ENCODE assay signal across 13 cellular contexts in the genomic region with DNA sequence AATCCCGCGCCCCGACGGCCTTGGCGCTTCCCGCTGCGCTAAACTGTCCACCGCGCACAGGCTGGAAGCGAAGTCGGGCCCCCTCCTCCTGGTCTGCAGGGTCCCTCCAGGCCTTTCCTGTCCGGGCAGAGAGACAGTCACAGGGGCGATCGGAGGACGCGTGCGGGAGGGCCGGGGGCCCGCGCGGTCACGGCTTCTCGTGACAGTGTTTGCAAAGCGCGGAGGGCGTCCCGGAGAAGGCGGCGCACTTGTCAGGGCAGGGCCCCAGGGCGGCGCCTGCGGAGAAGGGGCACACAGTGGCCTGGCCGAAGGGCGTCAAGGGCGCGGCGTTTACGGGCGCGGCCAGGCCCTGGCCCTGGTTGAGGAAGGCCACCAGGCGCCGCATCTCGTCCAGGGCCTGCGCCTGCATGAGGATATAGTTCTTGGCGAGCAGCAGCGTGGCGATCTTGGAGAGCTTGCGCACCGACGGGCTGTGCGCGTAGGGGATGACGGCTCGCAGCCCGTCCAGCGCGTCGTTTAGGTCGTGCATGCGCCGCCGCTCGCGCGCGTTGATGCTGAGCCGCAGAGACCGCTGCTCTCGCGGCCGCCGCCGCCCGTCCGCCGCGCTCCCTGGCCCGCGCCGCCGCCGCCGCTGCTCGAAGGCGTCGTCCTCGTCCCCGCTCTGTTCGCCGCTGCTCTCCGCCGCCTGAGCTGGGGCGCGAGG. TPM values are rescaled to one million over a fixed set of nuclear protein-coding genes. Genes with fewer than 3 reads are reported as not detected.
DNase-seq lines count a peak whose midpoint lies in the region; ATAC-seq and TF ChIP-seq lines count a peak whose summit lies in the region.
"Had no signal": no experiment of that assay in that cellular context is flagged by ENCODE, and none has a peak within 500 bp of the region (broad histone marks: within the 10 kb centered on the region; RNA-seq: fewer than 3 reads in every experiment).

No MANE protein-coding gene starts in this region.

- no peak overlapping the region for H3K27ac Mint-ChIP-seq in endodermal cell
- H3K27ac Mint-ChIP-seq: mesothelial cell of epicardium had no signal

- no peak overlapping the region for H2BK120ac ChIP-seq in neuronal stem cell (ENCODE audit: low read depth, low read length)

- H3K9ac ChIP-seq in endodermal cell (ENCODE audit: extremely low read depth, low read length, poor library complexity, severe bottlenecking) (no peak overlapping the region), neuronal stem cell (ENCODE audit: low read depth, low read length, poor library complexity) (peak overlapping the region; percentile 44)

- no peaks in the 10 kb centered on the region for H3K36me3 Mint-ChIP-seq in endodermal cell (ENCODE audit: low read depth)
- H3K36me3 Mint-ChIP-seq: mesothelial cell of epicardium had no signal

- no peak for TF ChIP-seq CTCF in endodermal cell (conservative IDR thresholded peaks at IDR 0.05)
- TF ChIP-seq CTCF in Peyer's patch (IDR thresholded peaks at IDR 0.05), result no peak

- no peak for TF ChIP-seq POLR2A in Peyer's patch (IDR thresholded peaks at IDR 0.05)

- DNase-seq in NCI-H82 (lab: John Stamatoyannopoulos, UW) (peak; percentile 23), NCI-H82 treated with DMSO at 0.1 percent for 48 hours (lab: John Stamatoyannopoulos, UW; ENCODE audit: unreplicated experiment) (no peak), endodermal cell (peak; percentile 77), neuronal stem cell (ENCODE audit: low spot score) (no peak), Peyer's patch (no peak), NOMO-1 treated with dmso at 0.1 percent for 144 hours (lab: John Stamatoyannopoulos, UW; ENCODE audit: unreplicated experiment) (no peak)
- DNase-seq: NCI-H446 treated with DMSO at 0.1 percent for 48 hours had no signal

- no peak overlapping the region for H4K8ac ChIP-seq in neuronal stem cell (ENCODE audit: low read depth, low read length)

- H3K79me1 ChIP-seq in neuronal stem cell (ENCODE audit: low read depth, low read length), result peaks cover 3% of the 10 kb centered on the region

- H2BK15ac ChIP-seq in neuronal stem cell (ENCODE audit: low read length), result no peak overlapping the region

- H3K27me3 ChIP-seq in endodermal cell (ENCODE audit: control insufficient read depth, insufficient read depth, low read length, poor library complexity, severe bottlenecking) (peaks cover 100% of the 10 kb centered on the region), neuronal stem cell (ENCODE audit: control insufficient read depth in 3 of 3, insufficient read depth in 3 of 3, low read depth in 1 of 3, low read length in 3 of 3) (peaks cover 53 to 89% (median 81%) of the 10 kb centered on the region in 3 experiments), Peyer's patch (peaks cover 0 to 58% of the 10 kb centered on the region in 2 donors)

- WGBS in endodermal cell (ENCODE audit: insufficient coverage in 1 of 2, insufficient read length in 1 of 2), 2 experiments, result 5 to 7% methylated on average over 34 to 94 of the region's 94 CpGs
- WGBS in neuronal stem cell (ENCODE audit: extremely low coverage in 2 of 2, insufficient read length in 2 of 2, insufficient replicate concordance in 1 of 2), 2 donors, result no CpG with 5 or more reads among the region's 94 CpGs

- no peak overlapping the region for H4K91ac ChIP-seq in neuronal stem cell (ENCODE audit: low read depth, low read length, poor library complexity)

- peaks cover 86% of the 10 kb centered on the region for H3K27me3 Mint-ChIP-seq in endodermal cell (ENCODE audit: insufficient read depth)

- peak overlapping the region; percentile 80 for H3K18ac ChIP-seq in neuronal stem cell (ENCODE audit: low read length)

- H3K9me3 Mint-ChIP-seq in endodermal cell, result no peaks in the 10 kb centered on the region
- H3K9me3 Mint-ChIP-seq: mesothelial cell of epicardium had no signal

- H3K4me1 ChIP-seq in endodermal cell (ENCODE audit: control insufficient read depth, insufficient read depth, low read length) (peaks cover 3% of the 10 kb centered on the region), neuronal stem cell (ENCODE audit: control insufficient read depth in 2 of 2, insufficient read depth in 1 of 2, low read depth in 1 of 2, low read length in 2 of 2) (peaks cover 7 to 21% of the 10 kb centered on the region in 2 donors), Peyer's patch (peaks cover 0 to 29% (median 20%) of the 10 kb centered on the region in 4 donors)

- H3K27ac ChIP-seq in KOPT-K1 (ENCODE audit: low read depth, low read length, poor library complexity, severe bottlenecking), result peak overlapping the region; percentile 90
- no peak overlapping the region for H3K27ac ChIP-seq in endodermal cell (ENCODE audit: low read depth, low read length)
- no peak overlapping the region for H3K27ac ChIP-seq in neuronal stem cell (replicated peaks; ENCODE audit: low read length)
- no peak overlapping the region for H3K27ac ChIP-seq in Peyer's patch

- peak overlapping the region; percentile 89 for H3K23ac ChIP-seq in neuronal stem cell (ENCODE audit: low read depth, low read length, poor library complexity)

- H2BK12ac ChIP-seq in neuronal stem cell (ENCODE audit: low read length), result peak overlapping the region; percentile 84

- no peak overlapping the region for H2BK5ac ChIP-seq in neuronal stem cell (ENCODE audit: low read length)

- H2AFZ ChIP-seq in neuronal stem cell (ENCODE audit: low read length), result peak overlapping the region; percentile 83

- no peak for ATAC-seq in GM21423 (IDR thresholded peaks at IDR 0.05; ENCODE audit: unreplicated experiment)
- ATAC-seq: sciatic nerve had no signal

- H3K4me3 Mint-ChIP-seq in endodermal cell, result no peak overlapping the region

- peak overlapping the region; percentile 73 for H3K4me2 ChIP-seq in neuronal stem cell (ENCODE audit: insufficient read depth, low read length, poor library complexity, severe bottlenecking)

- no peak overlapping the region for H3K4ac ChIP-seq in neuronal stem cell (ENCODE audit: low read length)

- no peak overlapping the region for H3K14ac ChIP-seq in neuronal stem cell (ENCODE audit: low read length)

- H3K9me3 ChIP-seq in KOPT-K1 (ENCODE audit: insufficient read depth, low read length, poor library complexity, severe bottlenecking) (no peaks in the 10 kb centered on the region), endodermal cell (ENCODE audit: control insufficient read depth, low read length) (no peaks in the 10 kb centered on the region), neuronal stem cell (replicated peaks in 1 of 2; ENCODE audit: control insufficient read depth in 2 of 2, insufficient read depth in 1 of 2, low read depth in 1 of 2, low read length in 2 of 2) (no peaks in the 10 kb centered on the region), Peyer's patch (no peaks in the 10 kb centered on the region)

- peak overlapping the region; percentile 74 for H2AK5ac ChIP-seq in neuronal stem cell (ENCODE audit: low read depth, low read length)

- H3K4me3 ChIP-seq in endodermal cell (ENCODE audit: low read length) (no peak overlapping the region), neuronal stem cell (ENCODE audit: low read length in 2 of 2) (peak overlapping the region in 1 of 2 donors; percentile 60), Peyer's patch (peak overlapping the region in 1 of 4 donors; percentile 26)

- peaks cover 6% of the 10 kb centered on the region for H3K4me1 Mint-ChIP-seq in endodermal cell

- H3K36me3 ChIP-seq in KOPT-K1 (ENCODE audit: insufficient read depth, low read length) (no peaks in the 10 kb centered on the region), endodermal cell (ENCODE audit: control insufficient read depth, insufficient read depth, low read length) (no peaks in the 10 kb centered on the region), neuronal stem cell (replicated peaks in 1 of 2; ENCODE audit: control insufficient read depth in 2 of 2, insufficient read depth in 2 of 2, low read length in 2 of 2) (no peaks in the 10 kb centered on the region), Peyer's patch (no peaks in the 10 kb centered on the region)

RNA-seq across cellular contexts. Expression of gene BHLHE23, which starts 0.8 kb away (rescaled TPM):
- not detected for total RNA-seq in endodermal cell
- 1.2 TPM for polyA plus RNA-seq in endodermal cell (2013, experiment 1 of 2)
- polyA plus RNA-seq in endodermal cell (2013, experiment 2 of 2), result 0.46 TPM
- polyA plus RNA-seq in neuronal stem cell (2013, experiment 1 of 2), result not detected
- polyA plus RNA-seq in neuronal stem cell (2013, experiment 2 of 2), result not detected
- not detected for total RNA-seq in Peyer's patch
- total RNA-seq: activated CD8-positive, alpha-beta memory T cell treated with anti-CD3 and anti-CD28 coated beads for 36 hours; fibroblast of villous mesenchyme; mesothelial cell of epicardium; sciatic nerve had no signal

RNA-seq across cellular contexts. Expression of gene SLC17A9, which starts 53.5 kb away (rescaled TPM):
- total RNA-seq in endodermal cell, result 10 to 100 TPM in 1 of 2 donors, 1 to 10 TPM in 1; 8.9 to 10.2 TPM
- polyA plus RNA-seq in endodermal cell (2013, experiment 1 of 2), result 3.2 TPM
- polyA plus RNA-seq in endodermal cell (2013, experiment 2 of 2), result 3.4 TPM
- polyA plus RNA-seq in neuronal stem cell (2013, experiment 1 of 2), result 1.6 TPM
- 1.9 TPM for polyA plus RNA-seq in neuronal stem cell (2013, experiment 2 of 2)
- total RNA-seq in Peyer's patch, result 10 to 100 TPM in 1 of 4 donors, 1 to 10 TPM in 3; 3.8 to 19.0 (median 5.2) TPM

Comparison
In these comparisons a context has a peak if more than half of its experiments do, and no peak if none do; other contexts are left out.
1. DNase-seq: peak in NCI-H82 (single experiment) and endodermal cell (single experiment); none in NCI-H82 treated with DMSO at 0.1 percent for 48 hours (single experiment), neuronal stem cell (single experiment), Peyer's patch (0 of 3) and NOMO-1 treated with dmso at 0.1 percent for 144 hours (single experiment).